ENCODE assay signal across 1 cellular context in the genomic region with DNA sequence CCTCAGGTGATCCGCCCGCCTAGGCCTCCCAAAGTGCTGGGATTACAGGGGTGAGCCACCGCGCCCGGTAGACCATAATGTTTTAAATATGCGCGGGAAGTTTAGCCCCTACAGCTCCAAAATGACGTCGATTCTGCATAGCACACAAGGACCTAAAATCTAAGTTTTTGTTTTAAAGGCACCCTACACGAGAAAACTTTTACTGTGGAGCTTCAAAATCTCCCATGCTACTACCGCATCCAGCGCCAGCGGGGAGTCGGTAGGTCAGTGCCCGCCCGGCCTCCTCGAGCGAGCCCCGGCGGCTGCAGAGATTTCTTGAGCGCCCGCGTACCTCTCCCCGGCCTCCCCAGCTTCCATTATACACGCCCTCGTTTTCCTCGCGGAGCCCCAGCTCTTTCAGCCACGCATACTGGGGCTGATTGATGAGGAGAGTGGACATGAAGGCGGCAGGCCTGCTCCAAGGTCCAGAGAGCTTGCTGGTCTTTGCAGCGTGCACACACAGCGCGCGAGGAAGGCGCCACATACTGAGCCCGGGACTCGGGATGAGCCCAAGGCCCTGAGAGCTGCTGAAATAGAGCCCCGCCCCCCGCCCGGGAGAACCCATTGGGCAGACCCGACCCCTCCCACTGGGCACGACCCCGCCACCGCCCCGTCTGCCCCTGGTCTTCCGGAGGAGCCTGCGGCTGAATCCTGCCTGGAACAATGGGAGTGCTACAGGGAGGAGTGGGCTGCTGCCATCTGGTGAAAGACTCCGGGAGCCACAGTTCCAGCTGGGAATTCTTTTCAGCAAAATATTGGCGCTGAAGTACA.
TF ChIP-seq lines count a peak whose summit lies in the region.

A gene (minus strand): TSS at position 544 of the 810 bp plus-strand sequence. CDS start 21 bp downstream, at position 523.

TF ChIP-seq in HepG2, 621 proteins besides CTCF, POLR2A, EP300 and RAD21 (continued from another document and continues in another):
- TF ChIP-seq, protein P1, sequence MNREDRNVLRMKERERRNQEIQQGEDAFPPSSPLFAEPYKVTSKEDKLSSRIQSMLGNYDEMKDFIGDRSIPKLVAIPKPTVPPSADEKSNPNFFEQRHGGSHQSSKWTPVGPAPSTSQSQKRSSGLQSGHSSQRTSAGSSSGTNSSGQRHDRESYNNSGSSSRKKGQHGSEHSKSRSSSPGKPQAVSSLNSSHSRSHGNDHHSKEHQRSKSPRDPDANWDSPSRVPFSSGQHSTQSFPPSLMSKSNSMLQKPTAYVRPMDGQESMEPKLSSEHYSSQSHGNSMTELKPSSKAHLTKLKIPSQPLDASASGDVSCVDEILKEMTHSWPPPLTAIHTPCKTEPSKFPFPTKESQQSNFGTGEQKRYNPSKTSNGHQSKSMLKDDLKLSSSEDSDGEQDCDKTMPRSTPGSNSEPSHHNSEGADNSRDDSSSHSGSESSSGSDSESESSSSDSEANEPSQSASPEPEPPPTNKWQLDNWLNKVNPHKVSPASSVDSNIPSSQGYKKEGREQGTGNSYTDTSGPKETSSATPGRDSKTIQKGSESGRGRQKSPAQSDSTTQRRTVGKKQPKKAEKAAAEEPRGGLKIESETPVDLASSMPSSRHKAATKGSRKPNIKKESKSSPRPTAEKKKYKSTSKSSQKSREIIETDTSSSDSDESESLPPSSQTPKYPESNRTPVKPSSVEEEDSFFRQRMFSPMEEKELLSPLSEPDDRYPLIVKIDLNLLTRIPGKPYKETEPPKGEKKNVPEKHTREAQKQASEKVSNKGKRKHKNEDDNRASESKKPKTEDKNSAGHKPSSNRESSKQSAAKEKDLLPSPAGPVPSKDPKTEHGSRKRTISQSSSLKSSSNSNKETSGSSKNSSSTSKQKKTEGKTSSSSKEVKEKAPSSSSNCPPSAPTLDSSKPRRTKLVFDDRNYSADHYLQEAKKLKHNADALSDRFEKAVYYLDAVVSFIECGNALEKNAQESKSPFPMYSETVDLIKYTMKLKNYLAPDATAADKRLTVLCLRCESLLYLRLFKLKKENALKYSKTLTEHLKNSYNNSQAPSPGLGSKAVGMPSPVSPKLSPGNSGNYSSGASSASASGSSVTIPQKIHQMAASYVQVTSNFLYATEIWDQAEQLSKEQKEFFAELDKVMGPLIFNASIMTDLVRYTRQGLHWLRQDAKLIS (CRISPR knock-in tag; IDR thresholded peaks at IDR 0.05) = 0 out of 2 replicates have a peak, but pooled peaks have one; percentile 79
- TF ChIP-seq, protein P2, sequence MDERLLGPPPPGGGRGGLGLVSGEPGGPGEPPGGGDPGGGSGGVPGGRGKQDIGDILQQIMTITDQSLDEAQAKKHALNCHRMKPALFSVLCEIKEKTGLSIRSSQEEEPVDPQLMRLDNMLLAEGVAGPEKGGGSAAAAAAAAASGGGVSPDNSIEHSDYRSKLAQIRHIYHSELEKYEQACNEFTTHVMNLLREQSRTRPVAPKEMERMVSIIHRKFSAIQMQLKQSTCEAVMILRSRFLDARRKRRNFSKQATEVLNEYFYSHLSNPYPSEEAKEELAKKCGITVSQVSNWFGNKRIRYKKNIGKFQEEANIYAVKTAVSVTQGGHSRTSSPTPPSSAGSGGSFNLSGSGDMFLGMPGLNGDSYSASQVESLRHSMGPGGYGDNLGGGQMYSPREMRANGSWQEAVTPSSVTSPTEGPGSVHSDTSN (CRISPR knock-in tag; IDR thresholded peaks at IDR 0.05) = no peak
- TF ChIP-seq ZNF12 (CRISPR knock-in tag; IDR thresholded peaks at IDR 0.05) = peak; percentile 92
- TF ChIP-seq SAP130 (CRISPR knock-in tag; IDR thresholded peaks at IDR 0.05; ENCODE audit: low read depth) = peak; percentile 94
- no peak; the same call in 1 of the 2 replicates for TF ChIP-seq REL (CRISPR knock-in tag; conservative IDR thresholded peaks at IDR 0.05)
- TF ChIP-seq, protein P3, sequence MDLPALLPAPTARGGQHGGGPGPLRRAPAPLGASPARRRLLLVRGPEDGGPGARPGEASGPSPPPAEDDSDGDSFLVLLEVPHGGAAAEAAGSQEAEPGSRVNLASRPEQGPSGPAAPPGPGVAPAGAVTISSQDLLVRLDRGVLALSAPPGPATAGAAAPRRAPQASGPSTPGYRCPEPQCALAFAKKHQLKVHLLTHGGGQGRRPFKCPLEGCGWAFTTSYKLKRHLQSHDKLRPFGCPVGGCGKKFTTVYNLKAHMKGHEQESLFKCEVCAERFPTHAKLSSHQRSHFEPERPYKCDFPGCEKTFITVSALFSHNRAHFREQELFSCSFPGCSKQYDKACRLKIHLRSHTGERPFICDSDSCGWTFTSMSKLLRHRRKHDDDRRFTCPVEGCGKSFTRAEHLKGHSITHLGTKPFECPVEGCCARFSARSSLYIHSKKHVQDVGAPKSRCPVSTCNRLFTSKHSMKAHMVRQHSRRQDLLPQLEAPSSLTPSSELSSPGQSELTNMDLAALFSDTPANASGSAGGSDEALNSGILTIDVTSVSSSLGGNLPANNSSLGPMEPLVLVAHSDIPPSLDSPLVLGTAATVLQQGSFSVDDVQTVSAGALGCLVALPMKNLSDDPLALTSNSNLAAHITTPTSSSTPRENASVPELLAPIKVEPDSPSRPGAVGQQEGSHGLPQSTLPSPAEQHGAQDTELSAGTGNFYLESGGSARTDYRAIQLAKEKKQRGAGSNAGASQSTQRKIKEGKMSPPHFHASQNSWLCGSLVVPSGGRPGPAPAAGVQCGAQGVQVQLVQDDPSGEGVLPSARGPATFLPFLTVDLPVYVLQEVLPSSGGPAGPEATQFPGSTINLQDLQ (CRISPR knock-in tag; IDR thresholded peaks at IDR 0.05) = 0 out of 2 replicates have a peak, but pooled peaks have one; percentile 39
- TF ChIP-seq KDM5A (IDR thresholded peaks at IDR 0.05; ENCODE audit: borderline replicate concordance, low read length) = peak; percentile 61; the same call in 1 of the 2 replicates
- TF ChIP-seq EEA1 (CRISPR knock-in tag; IDR thresholded peaks at IDR 0.05; ENCODE audit: borderline replicate concordance) = peak; percentile 89
- TF ChIP-seq ZSCAN20 (CRISPR knock-in tag; IDR thresholded peaks at IDR 0.05; ENCODE audit: borderline replicate concordance) = 0 out of 2 replicates have a peak, but pooled peaks have one; percentile 73
- TF ChIP-seq, protein P4, sequence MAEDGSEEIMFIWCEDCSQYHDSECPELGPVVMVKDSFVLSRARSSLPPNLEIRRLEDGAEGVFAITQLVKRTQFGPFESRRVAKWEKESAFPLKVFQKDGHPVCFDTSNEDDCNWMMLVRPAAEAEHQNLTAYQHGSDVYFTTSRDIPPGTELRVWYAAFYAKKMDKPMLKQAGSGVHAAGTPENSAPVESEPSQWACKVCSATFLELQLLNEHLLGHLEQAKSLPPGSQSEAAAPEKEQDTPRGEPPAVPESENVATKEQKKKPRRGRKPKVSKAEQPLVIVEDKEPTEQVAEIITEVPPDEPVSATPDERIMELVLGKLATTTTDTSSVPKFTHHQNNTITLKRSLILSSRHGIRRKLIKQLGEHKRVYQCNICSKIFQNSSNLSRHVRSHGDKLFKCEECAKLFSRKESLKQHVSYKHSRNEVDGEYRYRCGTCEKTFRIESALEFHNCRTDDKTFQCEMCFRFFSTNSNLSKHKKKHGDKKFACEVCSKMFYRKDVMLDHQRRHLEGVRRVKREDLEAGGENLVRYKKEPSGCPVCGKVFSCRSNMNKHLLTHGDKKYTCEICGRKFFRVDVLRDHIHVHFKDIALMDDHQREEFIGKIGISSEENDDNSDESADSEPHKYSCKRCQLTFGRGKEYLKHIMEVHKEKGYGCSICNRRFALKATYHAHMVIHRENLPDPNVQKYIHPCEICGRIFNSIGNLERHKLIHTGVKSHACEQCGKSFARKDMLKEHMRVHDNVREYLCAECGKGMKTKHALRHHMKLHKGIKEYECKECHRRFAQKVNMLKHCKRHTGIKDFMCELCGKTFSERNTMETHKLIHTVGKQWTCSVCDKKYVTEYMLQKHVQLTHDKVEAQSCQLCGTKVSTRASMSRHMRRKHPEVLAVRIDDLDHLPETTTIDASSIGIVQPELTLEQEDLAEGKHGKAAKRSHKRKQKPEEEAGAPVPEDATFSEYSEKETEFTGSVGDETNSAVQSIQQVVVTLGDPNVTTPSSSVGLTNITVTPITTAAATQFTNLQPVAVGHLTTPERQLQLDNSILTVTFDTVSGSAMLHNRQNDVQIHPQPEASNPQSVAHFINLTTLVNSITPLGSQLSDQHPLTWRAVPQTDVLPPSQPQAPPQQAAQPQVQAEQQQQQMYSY (CRISPR knock-in tag; IDR thresholded peaks at IDR 0.05) = peak; percentile 53; the same call in 1 of the 2 replicates
- TF ChIP-seq, protein P5, sequence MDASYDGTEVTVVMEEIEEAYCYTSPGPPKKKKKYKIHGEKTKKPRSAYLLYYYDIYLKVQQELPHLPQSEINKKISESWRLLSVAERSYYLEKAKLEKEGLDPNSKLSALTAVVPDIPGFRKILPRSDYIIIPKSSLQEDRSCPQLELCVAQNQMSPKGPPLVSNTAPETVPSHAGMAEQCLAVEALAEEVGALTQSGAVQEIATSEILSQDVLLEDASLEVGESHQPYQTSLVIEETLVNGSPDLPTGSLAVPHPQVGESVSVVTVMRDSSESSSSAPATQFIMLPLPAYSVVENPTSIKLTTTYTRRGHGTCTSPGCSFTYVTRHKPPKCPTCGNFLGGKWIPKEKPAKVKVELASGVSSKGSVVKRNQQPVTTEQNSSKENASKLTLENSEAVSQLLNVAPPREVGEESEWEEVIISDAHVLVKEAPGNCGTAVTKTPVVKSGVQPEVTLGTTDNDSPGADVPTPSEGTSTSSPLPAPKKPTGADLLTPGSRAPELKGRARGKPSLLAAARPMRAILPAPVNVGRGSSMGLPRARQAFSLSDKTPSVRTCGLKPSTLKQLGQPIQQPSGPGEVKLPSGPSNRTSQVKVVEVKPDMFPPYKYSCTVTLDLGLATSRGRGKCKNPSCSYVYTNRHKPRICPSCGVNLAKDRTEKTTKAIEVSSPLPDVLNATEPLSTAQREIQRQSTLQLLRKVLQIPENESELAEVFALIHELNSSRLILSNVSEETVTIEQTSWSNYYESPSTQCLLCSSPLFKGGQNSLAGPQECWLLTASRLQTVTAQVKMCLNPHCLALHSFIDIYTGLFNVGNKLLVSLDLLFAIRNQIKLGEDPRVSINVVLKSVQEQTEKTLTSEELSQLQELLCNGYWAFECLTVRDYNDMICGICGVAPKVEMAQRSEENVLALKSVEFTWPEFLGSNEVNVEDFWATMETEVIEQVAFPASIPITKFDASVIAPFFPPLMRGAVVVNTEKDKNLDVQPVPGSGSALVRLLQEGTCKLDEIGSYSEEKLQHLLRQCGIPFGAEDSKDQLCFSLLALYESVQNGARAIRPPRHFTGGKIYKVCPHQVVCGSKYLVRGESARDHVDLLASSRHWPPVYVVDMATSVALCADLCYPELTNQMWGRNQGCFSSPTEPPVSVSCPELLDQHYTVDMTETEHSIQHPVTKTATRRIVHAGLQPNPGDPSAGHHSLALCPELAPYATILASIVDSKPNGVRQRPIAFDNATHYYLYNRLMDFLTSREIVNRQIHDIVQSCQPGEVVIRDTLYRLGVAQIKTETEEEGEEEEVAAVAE (CRISPR knock-in tag; IDR thresholded peaks at IDR 0.05; ENCODE audit: borderline replicate concordance) = peak; percentile 73; the same call in 1 of the 2 replicates
- TF ChIP-seq, protein P6, sequence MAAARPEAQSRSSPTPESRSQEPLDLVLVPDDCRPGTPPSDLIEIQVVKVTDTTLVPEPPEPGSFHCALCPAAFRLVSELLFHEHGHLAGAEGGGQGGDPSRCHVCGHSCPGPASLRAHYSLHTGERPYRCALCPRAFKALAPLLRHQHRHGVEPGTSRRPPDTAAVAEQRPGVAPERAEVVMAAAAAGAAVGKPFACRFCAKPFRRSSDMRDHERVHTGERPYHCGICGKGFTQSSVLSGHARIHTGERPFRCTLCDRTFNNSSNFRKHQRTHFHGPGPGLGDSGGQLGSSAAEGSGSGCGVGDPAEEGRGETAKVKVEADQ (CRISPR knock-in tag; IDR thresholded peaks at IDR 0.05; ENCODE audit: borderline replicate concordance) = peak; percentile 78; the same call in 1 of the 2 replicates
- peak; percentile 57 for TF ChIP-seq RARA (CRISPR knock-in tag; IDR thresholded peaks at IDR 0.05)
- 0 out of 2 replicates have a peak, but pooled peaks have one; percentile 35 for TF ChIP-seq ZNF766 (CRISPR knock-in tag; IDR thresholded peaks at IDR 0.05; ENCODE audit: borderline replicate concordance)
- TF ChIP-seq KLF9 (CRISPR knock-in tag; IDR thresholded peaks at IDR 0.05; ENCODE audit: low read depth) = no peak; the same call in 1 of the 2 replicates
- TF ChIP-seq ZBTB42 (CRISPR knock-in tag; IDR thresholded peaks at IDR 0.05) = no peak
- TF ChIP-seq, protein P7, sequence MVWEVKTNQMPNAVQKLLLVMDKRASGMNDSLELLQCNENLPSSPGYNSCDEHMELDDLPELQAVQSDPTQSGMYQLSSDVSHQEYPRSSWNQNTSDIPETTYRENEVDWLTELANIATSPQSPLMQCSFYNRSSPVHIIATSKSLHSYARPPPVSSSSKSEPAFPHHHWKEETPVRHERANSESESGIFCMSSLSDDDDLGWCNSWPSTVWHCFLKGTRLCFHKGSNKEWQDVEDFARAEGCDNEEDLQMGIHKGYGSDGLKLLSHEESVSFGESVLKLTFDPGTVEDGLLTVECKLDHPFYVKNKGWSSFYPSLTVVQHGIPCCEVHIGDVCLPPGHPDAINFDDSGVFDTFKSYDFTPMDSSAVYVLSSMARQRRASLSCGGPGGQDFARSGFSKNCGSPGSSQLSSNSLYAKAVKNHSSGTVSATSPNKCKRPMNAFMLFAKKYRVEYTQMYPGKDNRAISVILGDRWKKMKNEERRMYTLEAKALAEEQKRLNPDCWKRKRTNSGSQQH (CRISPR knock-in tag; IDR thresholded peaks at IDR 0.05; ENCODE audit: low read depth) = peak; percentile 89
- TF ChIP-seq ZNF775 (CRISPR knock-in tag; IDR thresholded peaks at IDR 0.05; ENCODE audit: borderline replicate concordance) = peak; percentile 5; the same call in 1 of the 2 replicates
- 0 out of 2 replicates have a peak, but pooled peaks have one; percentile 25 for TF ChIP-seq ATF1 (CRISPR knock-in tag; IDR thresholded peaks at IDR 0.05)
- TF ChIP-seq ZNF563 (CRISPR knock-in tag; IDR thresholded peaks at IDR 0.05) = peak; percentile 53; the same call in 1 of the 2 replicates
- TF ChIP-seq ZFX (CRISPR knock-in tag; IDR thresholded peaks at IDR 0.05; ENCODE audit: low read depth) = peak; percentile 99
- TF ChIP-seq IRX3 (CRISPR knock-in tag; IDR thresholded peaks at IDR 0.05; ENCODE audit: borderline replicate concordance, low read depth) = peak; percentile 73; the same call in 1 of the 2 replicates
- TF ChIP-seq, protein P8, sequence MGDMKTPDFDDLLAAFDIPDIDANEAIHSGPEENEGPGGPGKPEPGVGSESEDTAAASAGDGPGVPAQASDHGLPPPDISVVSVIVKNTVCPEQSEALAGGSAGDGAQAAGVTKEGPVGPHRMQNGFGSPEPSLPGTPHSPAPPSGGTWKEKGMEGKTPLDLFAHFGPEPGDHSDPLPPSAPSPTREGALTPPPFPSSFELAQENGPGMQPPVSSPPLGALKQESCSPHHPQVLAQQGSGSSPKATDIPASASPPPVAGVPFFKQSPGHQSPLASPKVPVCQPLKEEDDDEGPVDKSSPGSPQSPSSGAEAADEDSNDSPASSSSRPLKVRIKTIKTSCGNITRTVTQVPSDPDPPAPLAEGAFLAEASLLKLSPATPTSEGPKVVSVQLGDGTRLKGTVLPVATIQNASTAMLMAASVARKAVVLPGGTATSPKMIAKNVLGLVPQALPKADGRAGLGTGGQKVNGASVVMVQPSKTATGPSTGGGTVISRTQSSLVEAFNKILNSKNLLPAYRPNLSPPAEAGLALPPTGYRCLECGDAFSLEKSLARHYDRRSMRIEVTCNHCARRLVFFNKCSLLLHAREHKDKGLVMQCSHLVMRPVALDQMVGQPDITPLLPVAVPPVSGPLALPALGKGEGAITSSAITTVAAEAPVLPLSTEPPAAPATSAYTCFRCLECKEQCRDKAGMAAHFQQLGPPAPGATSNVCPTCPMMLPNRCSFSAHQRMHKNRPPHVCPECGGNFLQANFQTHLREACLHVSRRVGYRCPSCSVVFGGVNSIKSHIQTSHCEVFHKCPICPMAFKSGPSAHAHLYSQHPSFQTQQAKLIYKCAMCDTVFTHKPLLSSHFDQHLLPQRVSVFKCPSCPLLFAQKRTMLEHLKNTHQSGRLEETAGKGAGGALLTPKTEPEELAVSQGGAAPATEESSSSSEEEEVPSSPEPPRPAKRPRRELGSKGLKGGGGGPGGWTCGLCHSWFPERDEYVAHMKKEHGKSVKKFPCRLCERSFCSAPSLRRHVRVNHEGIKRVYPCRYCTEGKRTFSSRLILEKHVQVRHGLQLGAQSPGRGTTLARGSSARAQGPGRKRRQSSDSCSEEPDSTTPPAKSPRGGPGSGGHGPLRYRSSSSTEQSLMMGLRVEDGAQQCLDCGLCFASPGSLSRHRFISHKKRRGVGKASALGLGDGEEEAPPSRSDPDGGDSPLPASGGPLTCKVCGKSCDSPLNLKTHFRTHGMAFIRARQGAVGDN (CRISPR knock-in tag; IDR thresholded peaks at IDR 0.05) = peak; percentile 93
